In the genomic region with DNA sequence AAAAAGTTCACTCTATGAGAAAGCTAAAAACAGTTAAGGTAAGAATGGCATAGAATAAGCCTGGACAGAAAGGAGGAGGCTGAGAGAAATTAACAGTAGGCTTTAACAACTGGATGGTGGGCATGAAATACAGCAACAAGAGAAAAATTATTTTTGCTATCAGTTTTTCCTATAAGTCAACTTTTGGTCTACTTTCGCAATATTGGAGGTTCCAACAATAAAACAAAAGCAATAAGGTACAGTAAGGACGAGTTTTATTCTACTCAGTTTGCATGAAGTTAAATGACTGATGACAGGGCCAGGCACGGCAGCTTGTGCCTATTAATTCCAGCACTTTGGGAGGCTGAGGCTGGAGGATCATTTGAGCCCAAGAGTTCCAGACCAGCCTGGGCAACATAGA, we compare ENCODE assay signal across 21 cellular contexts.
"Had no signal": no experiment of that assay in that cellular context is flagged by ENCODE, and none has a peak within 500 bp of the region (broad histone marks: within the 10 kb centered on the region; RNA-seq: fewer than 3 reads in every experiment).

No MANE protein-coding gene starts in this region.

- H3K9me3 Mint-ChIP-seq: activated CD4-positive, alpha-beta memory T cell treated with anti-CD3 and anti-CD28 coated beads, Interleukin-2, amount 10 ng/mL, durations not matched to agents 7 days and 5 days; activated CD4-positive, alpha-beta T cell treated with anti-CD3 and anti-CD28 coated beads, Interleukin-2, amount 10 ng/mL, durations not matched to agents 24 days and 14 days; activated naive CD4-positive, alpha-beta T cell treated with anti-CD3 and anti-CD28 coated beads, Interleukin-2, amount 10 ng/mL, durations not matched to agents 7 days and 5 days; activated T-cell treated with anti-CD3 and anti-CD28 coated beads, Interleukin-2, amount 50 U/mL, for 72 hours; natural killer cell treated with Interleukin-12 subunit alpha and Interleukin-12 subunit beta and Interleukin-15 and Interleukin-18, amount 100 ng/mL, for 72 hours; stimulated activated naive CD8-positive, alpha-beta T cell treated with anti-CD3 and anti-CD28 coated beads, Interleukin-15, amount 100 ng/mL, for 72 hours had no signal

- H3K27ac ChIP-seq: cardiac muscle cell, left ventricle myocardium inferior, pancreas, vagina had no signal

- H3K4me3 Mint-ChIP-seq: activated CD4-positive, alpha-beta memory T cell treated with anti-CD3 and anti-CD28 coated beads, Interleukin-2, amount 10 ng/mL, durations not matched to agents 7 days and 5 days; activated CD4-positive, alpha-beta T cell treated with anti-CD3 and anti-CD28 coated beads, Interleukin-2, amount 10 ng/mL, durations not matched to agents 24 days and 14 days; activated naive CD4-positive, alpha-beta T cell treated with anti-CD3 and anti-CD28 coated beads, Interleukin-2, amount 10 ng/mL, durations not matched to agents 7 days and 5 days; activated T-cell treated with anti-CD3 and anti-CD28 coated beads, Interleukin-2, amount 50 U/mL, for 72 hours; natural killer cell treated with Interleukin-12 subunit alpha and Interleukin-12 subunit beta and Interleukin-15 and Interleukin-18, amount 100 ng/mL, for 72 hours; stimulated activated naive CD8-positive, alpha-beta T cell treated with anti-CD3 and anti-CD28 coated beads, Interleukin-15, amount 100 ng/mL, for 72 hours; type B pancreatic cell had no signal

- H3K4me3 ChIP-seq: body of pancreas, cardiac muscle cell, left ventricle myocardium inferior, pancreas, vagina had no signal

- H3K9me3 ChIP-seq: body of pancreas, left ventricle myocardium inferior, pancreas, vagina had no signal

- H3K27me3 Mint-ChIP-seq: activated CD4-positive, alpha-beta memory T cell treated with anti-CD3 and anti-CD28 coated beads, Interleukin-2, amount 10 ng/mL, durations not matched to agents 7 days and 5 days; activated CD4-positive, alpha-beta T cell treated with anti-CD3 and anti-CD28 coated beads, Interleukin-2, amount 10 ng/mL, durations not matched to agents 24 days and 14 days; activated naive CD4-positive, alpha-beta T cell treated with anti-CD3 and anti-CD28 coated beads, Interleukin-2, amount 10 ng/mL, durations not matched to agents 7 days and 5 days; natural killer cell treated with Interleukin-12 subunit alpha and Interleukin-12 subunit beta and Interleukin-15 and Interleukin-18, amount 100 ng/mL, for 72 hours; stimulated activated naive CD8-positive, alpha-beta T cell treated with anti-CD3 and anti-CD28 coated beads, Interleukin-15, amount 100 ng/mL, for 72 hours; type B pancreatic cell had no signal

- H3K36me3 ChIP-seq: cardiac muscle cell, pancreas had no signal

- H3K36me3 Mint-ChIP-seq: natural killer cell treated with Interleukin-12 subunit alpha and Interleukin-12 subunit beta and Interleukin-15 and Interleukin-18, amount 100 ng/mL, for 72 hours had no signal

- H3K27ac Mint-ChIP-seq: activated CD4-positive, alpha-beta memory T cell treated with anti-CD3 and anti-CD28 coated beads, Interleukin-2, amount 10 ng/mL, durations not matched to agents 7 days and 5 days; activated CD4-positive, alpha-beta T cell treated with anti-CD3 and anti-CD28 coated beads, Interleukin-2, amount 10 ng/mL, durations not matched to agents 24 days and 14 days; activated naive CD4-positive, alpha-beta T cell treated with anti-CD3 and anti-CD28 coated beads, Interleukin-2, amount 10 ng/mL, durations not matched to agents 7 days and 5 days; activated T-cell treated with anti-CD3 and anti-CD28 coated beads, Interleukin-2, amount 50 U/mL, for 72 hours; natural killer cell treated with Interleukin-12 subunit alpha and Interleukin-12 subunit beta and Interleukin-15 and Interleukin-18, amount 100 ng/mL, for 72 hours; type B pancreatic cell had no signal

- H3K27me3 ChIP-seq: body of pancreas, cardiac muscle cell, pancreas, vagina had no signal

- DNase-seq: activated CD4-positive, alpha-beta memory T cell treated with anti-CD3 and anti-CD28 coated beads, Interleukin-2, amount 10 ng/mL, durations not matched to agents 7 days and 5 days; activated CD4-positive, alpha-beta T cell treated with anti-CD3 and anti-CD28 coated beads, Interleukin-2, amount 10 ng/mL, durations not matched to agents 24 days and 14 days; activated effector memory CD4-positive, alpha-beta T cell treated with Interleukin-2 at 50 U/mL for 16 hours; activated naive CD4-positive, alpha-beta T cell treated with anti-CD3 and anti-CD28 coated beads, Interleukin-2, amount 10 ng/mL, durations not matched to agents 7 days and 5 days; activated T-cell treated with anti-CD3 and anti-CD28 coated beads, Interleukin-2, amount 50 U/mL, for 72 hours; anterior cingulate cortex; body of pancreas; effector CD8-positive, alpha-beta T cell; glutamatergic neuron; hippocampal formation; kidney glomerular epithelial cell; left ventricle myocardium inferior; midbrain; pancreas; right cardiac atrium; stimulated activated CD4-positive, alpha-beta T cell treated with anti-CD3 and anti-CD28 coated beads, Interleukin-1b, Interleukin-23, amount 100 ng/mL, for 48 hours; stimulated activated naive CD8-positive, alpha-beta T cell treated with anti-CD3 and anti-CD28 coated beads, Interleukin-15, amount 100 ng/mL, for 72 hours had no signal
